24 cellular contexts compared by ENCODE assay signal in the genomic region with DNA sequence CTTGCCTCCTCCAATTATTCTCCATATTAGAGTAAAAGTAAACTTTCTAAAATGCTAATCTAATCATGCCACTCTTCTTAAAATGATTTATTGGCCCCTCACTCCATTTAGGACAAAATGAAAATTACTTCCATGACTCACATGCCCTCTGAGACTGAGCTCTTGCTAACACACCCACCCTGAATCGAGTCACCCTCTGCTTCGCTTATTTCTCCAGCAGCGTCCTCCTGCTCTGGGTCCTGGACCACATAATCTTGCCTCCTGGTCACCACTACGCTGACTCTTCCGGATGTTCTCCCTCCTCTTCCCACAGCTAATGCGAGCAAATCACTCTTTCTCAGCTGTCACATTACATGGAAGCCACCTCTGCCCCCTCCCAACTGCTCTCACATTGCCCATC.
"Had no signal": no experiment of that assay in that cellular context is flagged by ENCODE, and none has a peak within 500 bp of the region (broad histone marks: within the 10 kb centered on the region; RNA-seq: fewer than 3 reads in every experiment).

No MANE protein-coding gene starts in this region.

- H3K4me3 Mint-ChIP-seq: activated CD4-positive, alpha-beta T cell treated with anti-CD3 and anti-CD28 coated beads, Interleukin-2, amount 10 ng/mL, durations not matched to agents 24 days and 14 days; activated CD8-positive, alpha-beta T cell treated with anti-CD3 and anti-CD28 coated beads for 36 hours; activated naive CD8-positive, alpha-beta T cell treated with anti-CD3 and anti-CD28 coated beads, Interleukin-2, amount 10 ng/mL, durations not matched to agents 7 days and 5 days; activated T-helper 17 cell treated with anti-CD3 and anti-CD28 coated beads, Interleukin-2, amount 50 U/mL, for 72 hours; natural killer cell had no signal

- H3K4me3 ChIP-seq: cardiac muscle cell, hepatocyte, sigmoid colon, transverse colon, vagina had no signal

- H3K4me1 ChIP-seq: foreskin keratinocyte, parathyroid adenoma, sigmoid colon, transverse colon, vagina had no signal

- H3K36me3 ChIP-seq: cardiac muscle cell, neutrophil, sigmoid colon, transverse colon, vagina had no signal

- H2AFZ ChIP-seq: hepatocyte, parathyroid adenoma had no signal

- H3K27me3 ChIP-seq: cardiac muscle cell, foreskin keratinocyte, hepatocyte, neutrophil, sigmoid colon, transverse colon, vagina had no signal

- H3K4me2 ChIP-seq: hepatocyte had no signal

- H3K79me2 ChIP-seq: hepatocyte, parathyroid adenoma had no signal

- H3K4me1 Mint-ChIP-seq: activated CD4-positive, alpha-beta T cell treated with anti-CD3 and anti-CD28 coated beads, Interleukin-2, amount 10 ng/mL, durations not matched to agents 24 days and 14 days; activated naive CD8-positive, alpha-beta T cell treated with anti-CD3 and anti-CD28 coated beads, Interleukin-2, amount 10 ng/mL, durations not matched to agents 7 days and 5 days; activated T-helper 17 cell treated with anti-CD3 and anti-CD28 coated beads, Interleukin-2, amount 50 U/mL, for 72 hours; natural killer cell had no signal

- H3K27ac Mint-ChIP-seq: activated CD4-positive, alpha-beta T cell treated with anti-CD3 and anti-CD28 coated beads, Interleukin-2, amount 10 ng/mL, durations not matched to agents 24 days and 14 days; activated CD8-positive, alpha-beta T cell treated with anti-CD3 and anti-CD28 coated beads for 36 hours; activated naive CD8-positive, alpha-beta T cell treated with anti-CD3 and anti-CD28 coated beads, Interleukin-2, amount 10 ng/mL, durations not matched to agents 7 days and 5 days; activated T-helper 17 cell treated with anti-CD3 and anti-CD28 coated beads, Interleukin-2, amount 50 U/mL, for 72 hours; natural killer cell had no signal

- H3K9me3 Mint-ChIP-seq: activated CD4-positive, alpha-beta T cell treated with anti-CD3 and anti-CD28 coated beads, Interleukin-2, amount 10 ng/mL, durations not matched to agents 24 days and 14 days had no signal

- H3K9me3 ChIP-seq: neutrophil, transverse colon, vagina had no signal

- H3K27me3 Mint-ChIP-seq: activated CD4-positive, alpha-beta T cell treated with anti-CD3 and anti-CD28 coated beads, Interleukin-2, amount 10 ng/mL, durations not matched to agents 24 days and 14 days; activated CD8-positive, alpha-beta T cell treated with anti-CD3 and anti-CD28 coated beads for 36 hours; activated naive CD8-positive, alpha-beta T cell treated with anti-CD3 and anti-CD28 coated beads, Interleukin-2, amount 10 ng/mL, durations not matched to agents 7 days and 5 days had no signal

- H3K36me3 Mint-ChIP-seq: activated naive CD8-positive, alpha-beta T cell treated with anti-CD3 and anti-CD28 coated beads, Interleukin-2, amount 10 ng/mL, durations not matched to agents 7 days and 5 days; natural killer cell had no signal

- DNase-seq: activated CD4-positive, alpha-beta T cell treated with anti-CD3 and anti-CD28 coated beads, Interleukin-2, amount 10 ng/mL, durations not matched to agents 24 days and 14 days; activated CD8-positive, alpha-beta T cell treated with anti-CD3 and anti-CD28 coated beads for 36 hours; activated naive CD4-positive, alpha-beta T cell; activated naive CD8-positive, alpha-beta T cell treated with anti-CD3 and anti-CD28 coated beads, Interleukin-2, amount 10 ng/mL, durations not matched to agents 7 days and 5 days; activated T-cell treated with anti-CD3 and anti-CD28 coated beads, Interleukin-2, amount 50 U/mL, for 1 hour; amygdala; dermis blood vessel endothelial cell; effector memory CD4-positive, alpha-beta T cell; foreskin keratinocyte; left cardiac atrium; natural killer cell; sigmoid colon; stimulated activated CD4-positive, alpha-beta T cell treated with anti-CD3 and anti-CD28 coated beads, Interleukin-1b, Interleukin-23, amount 100 ng/mL, for 48 hours; stimulated activated CD8-positive, alpha-beta memory T cell treated with anti-CD3 and anti-CD28 coated beads, Interleukin-4, amount 100 ng/mL, for 48 hours; stimulated activated naive CD4-positive, alpha-beta T cell; substantia nigra; T1000; transverse colon had no signal

- H3K9ac ChIP-seq: parathyroid adenoma had no signal

- H3K27ac ChIP-seq: cardiac muscle cell, foreskin keratinocyte, hepatocyte, neutrophil, parathyroid adenoma, sigmoid colon, transverse colon, vagina had no signal
